In genomic region chr6:113627480-113627879, GRCh38 we compare ENCODE assay signal across 1 cellular context.
TF ChIP-seq lines count a peak whose summit lies in the region.

No MANE protein-coding gene starts in this region.

TF ChIP-seq in GM12878, 131 proteins besides CTCF, POLR2A, EP300 and RAD21 (continued from another document and continues in another):
- TF ChIP-seq SKIL (IDR thresholded peaks at IDR 0.05; ENCODE audit: low read depth, poor library complexity, severe bottlenecking) (peak; percentile 80), ETV6 (conservative IDR thresholded peaks at IDR 0.05 in 1 of 2, IDR thresholded peaks at IDR 0.05 in 1 of 2; ENCODE audit: borderline replicate concordance in 1 of 2, low read depth in 1 of 2) (peak in 1 of 2 experiments; percentile 27; a peak in 1 of 4 replicates), RCOR1 (conservative IDR thresholded peaks at IDR 0.05; ENCODE audit: low read depth, low read length) (0 out of 2 replicates have a peak, but pooled peaks have one; percentile 16), RUNX3 (IDR thresholded peaks at IDR 0.05; ENCODE audit: low read length) (peak; percentile 65; the same call in 1 of the 2 replicates), FOS (IDR thresholded peaks at IDR 0.05; ENCODE audit: borderline replicate concordance, extremely low read depth, insufficient read length) (no peak), MTA3 (IDR thresholded peaks at IDR 0.05; ENCODE audit: borderline replicate concordance, low read length) (no peak), HDGF (IDR thresholded peaks at IDR 0.05) (no peak), HSF1 (IDR thresholded peaks at IDR 0.05; ENCODE audit: low read depth, low read length) (no peak), RELB (IDR thresholded peaks at IDR 0.05; ENCODE audit: low read depth) (peak; percentile 70; the same call in 1 of the 2 replicates), LARP7 (IDR thresholded peaks at IDR 0.05) (no peak), NBN (IDR thresholded peaks at IDR 0.05) (peak; percentile 48; the same call in 1 of the 2 replicates), ZNF687 (IDR thresholded peaks at IDR 0.05) (peak; percentile 83), RAD51 (IDR thresholded peaks at IDR 0.05) (peak; percentile 83), BCL3 (IDR thresholded peaks at IDR 0.05; ENCODE audit: borderline replicate concordance, insufficient read depth, low read depth, low read length, poor library complexity, severe bottlenecking) (peak; percentile 42), JUNB (IDR thresholded peaks at IDR 0.05) (peak; percentile 76), USF2 (IDR thresholded peaks at IDR 0.05; ENCODE audit: borderline replicate concordance, low read depth, low read length) (peak; percentile 8; the same call in 1 of the 2 replicates), CBX5 (IDR thresholded peaks at IDR 0.05; ENCODE audit: low read depth) (0 out of 2 replicates have a peak, but pooled peaks have one; percentile 24), YY1 (IDR thresholded peaks at IDR 0.05; ENCODE audit: low read depth, low read length) (no peak), SRF (IDR thresholded peaks at IDR 0.05; ENCODE audit: low read depth in 2 of 2, low read length in 2 of 2) (0 out of 4 replicates have a peak, but pooled peaks of 1 of the 2 experiments have one; percentile 22), GATAD2B (conservative IDR thresholded peaks at IDR 0.05; ENCODE audit: low read depth) (no peak), BRCA1 (IDR thresholded peaks at IDR 0.05; ENCODE audit: low read depth, low read length) (no peak), BMI1 (IDR thresholded peaks at IDR 0.05; ENCODE audit: borderline replicate concordance) (peak; percentile 26; the same call in 1 of the 2 replicates), SMAD1 (IDR thresholded peaks at IDR 0.05; ENCODE audit: low read depth, partially characterized antibody) (no peak), BHLHE40 (IDR thresholded peaks at IDR 0.05; ENCODE audit: borderline replicate concordance in 1 of 2, low read depth in 2 of 2, low read length in 1 of 2) (peak; percentile 55 to 67; a peak in 3 of 4 replicates), HDAC6 (IDR thresholded peaks at IDR 0.05; ENCODE audit: unreplicated experiment) (no peak), PKNOX1 (IDR thresholded peaks at IDR 0.05) (peak; percentile 66), SPI1 (IDR thresholded peaks at IDR 0.05; ENCODE audit: borderline replicate concordance, insufficient read depth, low read depth, low read length) (0 out of 2 replicates have a peak, but pooled peaks have one; percentile 13), CUX1 (IDR thresholded peaks at IDR 0.05; ENCODE audit: insufficient replicate concordance, low read depth, low read length) (peak; percentile 86), SIN3A (IDR thresholded peaks at IDR 0.05; ENCODE audit: low read depth, low read length) (no peak), FOXM1 (IDR thresholded peaks at IDR 0.05; ENCODE audit: low read depth, low read length) (peak; percentile 75; the same call in 1 of the 2 replicates), MTA2 (IDR thresholded peaks at IDR 0.05; ENCODE audit: low read depth) (peak; percentile 91), MEF2B (IDR thresholded peaks at IDR 0.05; ENCODE audit: partially characterized antibody, poor library complexity, severe bottlenecking) (peak; percentile 83), IRF3 (IDR thresholded peaks at IDR 0.05) (no peak), ATF2 (IDR thresholded peaks at IDR 0.05; ENCODE audit: low read length) (peak; percentile 66; the same call in 1 of the 2 replicates), CREB1 (IDR thresholded peaks at IDR 0.05; ENCODE audit: low read depth) (peak; percentile 89), ZSCAN29 (IDR thresholded peaks at IDR 0.05) (no peak), SIX5 (IDR thresholded peaks at IDR 0.05; ENCODE audit: low read depth, low read length, severe bottlenecking) (no peak)
